Comparison of ENCODE assay signal across 12 cellular contexts in the genomic region with DNA sequence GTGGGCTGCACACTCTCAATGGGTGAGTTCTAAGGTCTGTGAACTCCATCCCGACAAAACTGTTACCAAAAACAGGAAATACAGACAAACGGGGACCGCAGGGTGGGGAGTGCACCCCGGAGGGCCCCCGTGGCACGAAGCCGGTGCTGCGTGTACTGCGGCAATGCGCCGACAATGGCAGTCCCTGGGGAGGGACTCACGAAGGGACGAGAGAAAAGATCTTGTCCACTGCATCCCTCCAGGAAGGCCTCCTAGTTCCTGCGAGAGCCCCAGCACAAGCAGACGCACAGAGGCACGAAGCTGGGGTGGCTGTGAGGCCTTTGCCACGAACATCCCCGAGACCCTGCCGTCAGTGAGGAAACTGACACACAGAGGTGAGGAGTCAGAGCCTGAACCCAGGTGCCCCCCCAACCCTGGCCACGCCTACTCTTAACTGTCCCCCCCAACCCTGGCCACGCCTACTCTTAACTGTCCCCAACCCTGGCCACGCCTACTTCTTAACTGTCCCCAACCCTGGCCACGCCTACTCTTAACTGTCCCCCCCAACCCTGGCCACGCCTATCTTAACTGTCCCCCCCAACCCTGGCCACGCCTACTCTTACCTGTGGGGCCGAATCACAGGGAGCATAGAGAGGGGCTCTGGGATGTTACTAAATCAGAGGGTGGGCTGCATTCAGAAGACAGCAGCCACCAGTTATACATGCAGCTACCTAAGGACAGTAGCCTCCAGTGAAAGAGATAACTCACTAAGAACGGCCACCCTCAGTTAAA. TPM values are rescaled to one million over a fixed set of nuclear protein-coding genes. Genes with fewer than 3 reads are reported as not detected.
A peak's percentile ranks its signal among the peaks of the same experiment; 100 is the strongest.
DNase-seq lines count a peak whose midpoint lies in the region; ATAC-seq and TF ChIP-seq lines count a peak whose summit lies in the region.
"Had no signal": no experiment of that assay in that cellular context is flagged by ENCODE, and none has a peak within 500 bp of the region (broad histone marks: within the 10 kb centered on the region; RNA-seq: fewer than 3 reads in every experiment).

No MANE protein-coding gene starts in this region.

- H3K27me3 Mint-ChIP-seq in activated naive CD8-positive, alpha-beta T cell treated with anti-CD3 and anti-CD28 coated beads, Interleukin-2, amount 50 U/mL, for 24 hours: no peaks in the 10 kb centered on the region

- TF ChIP-seq CTCF in WERI-Rb-1 (IDR thresholded peaks at IDR 0.05; ENCODE audit: low read depth, low read length): no peak

- H3K4me1 Mint-ChIP-seq in activated naive CD8-positive, alpha-beta T cell treated with anti-CD3 and anti-CD28 coated beads, Interleukin-2, amount 50 U/mL, for 24 hours: peaks cover 18% of the 10 kb centered on the region

- ATAC-seq in activated naive CD8-positive, alpha-beta T cell treated with anti-CD3 and anti-CD28 coated beads, Interleukin-2, amount 50 U/mL, for 24 hours: no peak
- no peak for ATAC-seq in left lobe of liver
- ATAC-seq: left colon had no signal

- H3K36me3 Mint-ChIP-seq in activated naive CD8-positive, alpha-beta T cell treated with anti-CD3 and anti-CD28 coated beads, Interleukin-2, amount 50 U/mL, for 24 hours (ENCODE audit: low read depth): peaks cover 4% of the 10 kb centered on the region

- peak; percentile 52 for DNase-seq in stimulated activated CD4-positive, alpha-beta T cell treated with anti-CD3 and anti-CD28 coated beads, Interleukin-15, amount 100 ng/mL, for 24 hours
- DNase-seq in stimulated activated CD4-positive, alpha-beta T cell treated with anti-CD3 and anti-CD28 coated beads, Interleukin-2, amount 100 ng/mL, for 48 hours: no peak
- DNase-seq in WERI-Rb-1 (peak; percentile 56), left lobe of liver (ENCODE audit: low spot score) (no peak), H7 (no peak), NCI-H1436 treated with DMSO at 0.1 percent for 48 hours (lab: John Stamatoyannopoulos, UW) (no peak)
- DNase-seq in activated naive CD8-positive, alpha-beta T cell treated with anti-CD3 and anti-CD28 coated beads, Interleukin-2, amount 50 U/mL, for 24 hours: peak; percentile 31
- peak; percentile 44 for DNase-seq in stimulated activated naive CD4-positive, alpha-beta T cell treated with Interleukin-2 at 50 U/mL for 16 hours (lab: John Stamatoyannopoulos, UW)
- DNase-seq: HCEC 1CT, left colon, NCI-H1417 treated with DMSO at 0.1 percent for 48 hours had no signal

- H3K4me3 ChIP-seq in WERI-Rb-1 (ENCODE audit: low read depth, low read length): no peak overlapping the region
- H3K4me3 ChIP-seq in H7 (ENCODE audit: insufficient read depth, low read depth, low read length): no peak overlapping the region

- H3K27me3 ChIP-seq in WERI-Rb-1 (ENCODE audit: insufficient read depth, low read depth, severe bottlenecking) (no peaks in the 10 kb centered on the region), H7 (ENCODE audit: control insufficient read depth, insufficient read depth, low read length) (no peaks in the 10 kb centered on the region)

- no peaks in the 10 kb centered on the region for H3K9me3 Mint-ChIP-seq in activated naive CD8-positive, alpha-beta T cell treated with anti-CD3 and anti-CD28 coated beads, Interleukin-2, amount 50 U/mL, for 24 hours

- no peaks in the 10 kb centered on the region for H3K9me3 ChIP-seq in WERI-Rb-1 (ENCODE audit: severe bottlenecking)

- no peak overlapping the region for H3K4me3 Mint-ChIP-seq in activated naive CD8-positive, alpha-beta T cell treated with anti-CD3 and anti-CD28 coated beads, Interleukin-2, amount 50 U/mL, for 24 hours

- no peak overlapping the region for H3K27ac Mint-ChIP-seq in activated naive CD8-positive, alpha-beta T cell treated with anti-CD3 and anti-CD28 coated beads, Interleukin-2, amount 50 U/mL, for 24 hours

- H3K27ac ChIP-seq in WERI-Rb-1: no peak overlapping the region

- H3K36me3 ChIP-seq in WERI-Rb-1: peaks cover 66% of the 10 kb centered on the region
- H3K36me3 ChIP-seq in H7 (replicated peaks; ENCODE audit: control insufficient read depth, insufficient read depth, low read length): peaks cover 2% of the 10 kb centered on the region

RNA-seq across cellular contexts. Expression of gene MED16, which starts 4.2 kb away (rescaled TPM):
- 36.3 TPM for total RNA-seq in left lobe of liver
- total RNA-seq in H7 (2014; rRNA removed; shearing (Covaris generic)): 29.5 and 36.2 TPM in 2 replicates

RNA-seq across cellular contexts. Expression of gene RNU6-9, which starts 4.5 kb away (rescaled TPM):
- total RNA-seq in left lobe of liver: not detected
- total RNA-seq in H7 (2014; rRNA removed; shearing (Covaris generic)): not detected in 2 replicates
- total RNA-seq: bronchial epithelial cell, left colon had no signal

RNA-seq across cellular contexts. Expression of gene R3HDM4, which starts 24.2 kb away (rescaled TPM):
- 20.9 TPM for total RNA-seq in left lobe of liver
- total RNA-seq in H7 (2014; rRNA removed; shearing (Covaris generic)): 47.5 and 49.9 TPM in 2 replicates

RNA-seq across cellular contexts. Expression of gene KISS1R, which starts 28.3 kb away (rescaled TPM):
- total RNA-seq in left lobe of liver: not detected
- 0.67 and 1.4 TPM in 2 replicates for total RNA-seq in H7 (2014; rRNA removed; shearing (Covaris generic))
- total RNA-seq: bronchial epithelial cell, left colon had no signal

RNA-seq across cellular contexts. Expression of gene CFD, which starts 29.3 kb away (rescaled TPM):
- total RNA-seq in left lobe of liver: 6.1 TPM
- total RNA-seq in H7 (2014; rRNA removed; shearing (Covaris generic)): 1.4 and 1.5 TPM in 2 replicates

Comparison
In these comparisons a context has a peak if more than half of its experiments do, and no peak if none do; other contexts are left out.
1. DNase-seq: peak in stimulated activated CD4-positive, alpha-beta T cell treated with anti-CD3 and anti-CD28 coated beads, Interleukin-15, amount 100 ng/mL, for 24 hours (single experiment), WERI-Rb-1 (single experiment), activated naive CD8-positive, alpha-beta T cell treated with anti-CD3 and anti-CD28 coated beads, Interleukin-2, amount 50 U/mL, for 24 hours (single experiment) and stimulated activated naive CD4-positive, alpha-beta T cell treated with Interleukin-2 at 50 U/mL for 16 hours (single experiment); none in stimulated activated CD4-positive, alpha-beta T cell treated with anti-CD3 and anti-CD28 coated beads, Interleukin-2, amount 100 ng/mL, for 48 hours (0 of 2), left lobe of liver (single experiment), H7 (single experiment) and NCI-H1436 treated with DMSO at 0.1 percent for 48 hours (single experiment).